ENCODE assay signal across 1 cellular context in genomic region chr1:168693197-168693871, GRCh38.
A peak's percentile ranks its signal among the peaks of the same experiment; 100 is the strongest.
TF ChIP-seq lines count a peak whose summit lies in the region.

No MANE protein-coding gene starts in this region.

TF ChIP-seq in HepG2, 621 proteins besides CTCF, POLR2A, EP300 and RAD21 (continued from another document and continues in another):
- TF ChIP-seq ATF6 (CRISPR knock-in tag; conservative IDR thresholded peaks at IDR 0.05) (no peak), ASH2L (IDR thresholded peaks at IDR 0.05; ENCODE audit: insufficient read length, low read depth, low read length) (peak; percentile 69), ZNF557 (CRISPR knock-in tag; IDR thresholded peaks at IDR 0.05) (no peak), ARNTL (CRISPR knock-in tag; IDR thresholded peaks at IDR 0.05) (no peak), MTA1 (CRISPR knock-in tag; IDR thresholded peaks at IDR 0.05; ENCODE audit: borderline replicate concordance) (no peak), ZNF260 (CRISPR knock-in tag; IDR thresholded peaks at IDR 0.05; ENCODE audit: borderline replicate concordance, low read depth) (no peak), PAXIP1 (CRISPR knock-in tag; conservative IDR thresholded peaks at IDR 0.05) (peak; percentile 90), NCOA5 (CRISPR knock-in tag; IDR thresholded peaks at IDR 0.05) (no peak), ZNF567 (CRISPR knock-in tag; IDR thresholded peaks at IDR 0.05; ENCODE audit: borderline replicate concordance) (no peak), ZNF709 (CRISPR knock-in tag; IDR thresholded peaks at IDR 0.05) (no peak), GATA4 (IDR thresholded peaks at IDR 0.05; ENCODE audit: borderline replicate concordance, low read depth) (peak; percentile 31; the same call in 1 of the 2 replicates), GPBP1L1 (CRISPR knock-in tag; IDR thresholded peaks at IDR 0.05) (no peak), ZNF773 (CRISPR knock-in tag; IDR thresholded peaks at IDR 0.05; ENCODE audit: borderline replicate concordance) (no peak), ZBTB7B (CRISPR knock-in tag; IDR thresholded peaks at IDR 0.05) (no peak), EED (CRISPR knock-in tag; IDR thresholded peaks at IDR 0.05) (no peak), ZNF746 (CRISPR knock-in tag; IDR thresholded peaks at IDR 0.05) (no peak), ZNF660 (CRISPR knock-in tag; IDR thresholded peaks at IDR 0.05; ENCODE audit: borderline replicate concordance, low read depth) (no peak), ISL2 (CRISPR knock-in tag; IDR thresholded peaks at IDR 0.05) (peak; percentile 87), POGZ (CRISPR knock-in tag; IDR thresholded peaks at IDR 0.05) (peak; percentile 56; the same call in 1 of the 2 replicates), FOSL1 (CRISPR knock-in tag; IDR thresholded peaks at IDR 0.05; ENCODE audit: borderline replicate concordance) (no peak), REST (IDR thresholded peaks at IDR 0.05; ENCODE audit: borderline replicate concordance in 1 of 2, low read depth in 1 of 2, low read length in 2 of 2) (no peak), PCBP2 (optimal IDR thresholded peaks at IDR 0.05; ENCODE audit: low read depth, low read length, poor library complexity, severe bottlenecking) (no peak), PRPF4 (IDR thresholded peaks at IDR 0.05; ENCODE audit: low read depth, low read length, poor library complexity, severe bottlenecking) (no peak), ATM (IDR thresholded peaks at IDR 0.05; ENCODE audit: borderline replicate concordance) (no peak), NR2F6 (IDR thresholded peaks at IDR 0.05) (peak; percentile 88), NR2F6 (CRISPR knock-in tag; IDR thresholded peaks at IDR 0.05) (peak; percentile 85), HMG20B (CRISPR knock-in tag; conservative IDR thresholded peaks at IDR 0.05) (no peak), MAZ (IDR thresholded peaks at IDR 0.05; ENCODE audit: borderline replicate concordance, low read depth, low read length) (no peak), MAZ (CRISPR knock-in tag; IDR thresholded peaks at IDR 0.05; ENCODE audit: low read depth) (no peak), TMF1 (CRISPR knock-in tag; IDR thresholded peaks at IDR 0.05; ENCODE audit: low read depth) (no peak), SMYD3 (CRISPR knock-in tag; IDR thresholded peaks at IDR 0.05) (no peak), FLYWCH1 (CRISPR knock-in tag; IDR thresholded peaks at IDR 0.05) (no peak), SRSF4 (IDR thresholded peaks at IDR 0.05; ENCODE audit: low read depth, low read length, poor library complexity, severe bottlenecking) (no peak), ZNF274 (CRISPR knock-in tag; IDR thresholded peaks at IDR 0.05) (no peak)
- TF ChIP-seq, protein P1, sequence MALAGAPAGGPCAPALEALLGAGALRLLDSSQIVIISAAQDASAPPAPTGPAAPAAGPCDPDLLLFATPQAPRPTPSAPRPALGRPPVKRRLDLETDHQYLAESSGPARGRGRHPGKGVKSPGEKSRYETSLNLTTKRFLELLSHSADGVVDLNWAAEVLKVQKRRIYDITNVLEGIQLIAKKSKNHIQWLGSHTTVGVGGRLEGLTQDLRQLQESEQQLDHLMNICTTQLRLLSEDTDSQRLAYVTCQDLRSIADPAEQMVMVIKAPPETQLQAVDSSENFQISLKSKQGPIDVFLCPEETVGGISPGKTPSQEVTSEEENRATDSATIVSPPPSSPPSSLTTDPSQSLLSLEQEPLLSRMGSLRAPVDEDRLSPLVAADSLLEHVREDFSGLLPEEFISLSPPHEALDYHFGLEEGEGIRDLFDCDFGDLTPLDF (CRISPR knock-in tag; IDR thresholded peaks at IDR 0.05), result no peak
- TF ChIP-seq, protein P2, sequence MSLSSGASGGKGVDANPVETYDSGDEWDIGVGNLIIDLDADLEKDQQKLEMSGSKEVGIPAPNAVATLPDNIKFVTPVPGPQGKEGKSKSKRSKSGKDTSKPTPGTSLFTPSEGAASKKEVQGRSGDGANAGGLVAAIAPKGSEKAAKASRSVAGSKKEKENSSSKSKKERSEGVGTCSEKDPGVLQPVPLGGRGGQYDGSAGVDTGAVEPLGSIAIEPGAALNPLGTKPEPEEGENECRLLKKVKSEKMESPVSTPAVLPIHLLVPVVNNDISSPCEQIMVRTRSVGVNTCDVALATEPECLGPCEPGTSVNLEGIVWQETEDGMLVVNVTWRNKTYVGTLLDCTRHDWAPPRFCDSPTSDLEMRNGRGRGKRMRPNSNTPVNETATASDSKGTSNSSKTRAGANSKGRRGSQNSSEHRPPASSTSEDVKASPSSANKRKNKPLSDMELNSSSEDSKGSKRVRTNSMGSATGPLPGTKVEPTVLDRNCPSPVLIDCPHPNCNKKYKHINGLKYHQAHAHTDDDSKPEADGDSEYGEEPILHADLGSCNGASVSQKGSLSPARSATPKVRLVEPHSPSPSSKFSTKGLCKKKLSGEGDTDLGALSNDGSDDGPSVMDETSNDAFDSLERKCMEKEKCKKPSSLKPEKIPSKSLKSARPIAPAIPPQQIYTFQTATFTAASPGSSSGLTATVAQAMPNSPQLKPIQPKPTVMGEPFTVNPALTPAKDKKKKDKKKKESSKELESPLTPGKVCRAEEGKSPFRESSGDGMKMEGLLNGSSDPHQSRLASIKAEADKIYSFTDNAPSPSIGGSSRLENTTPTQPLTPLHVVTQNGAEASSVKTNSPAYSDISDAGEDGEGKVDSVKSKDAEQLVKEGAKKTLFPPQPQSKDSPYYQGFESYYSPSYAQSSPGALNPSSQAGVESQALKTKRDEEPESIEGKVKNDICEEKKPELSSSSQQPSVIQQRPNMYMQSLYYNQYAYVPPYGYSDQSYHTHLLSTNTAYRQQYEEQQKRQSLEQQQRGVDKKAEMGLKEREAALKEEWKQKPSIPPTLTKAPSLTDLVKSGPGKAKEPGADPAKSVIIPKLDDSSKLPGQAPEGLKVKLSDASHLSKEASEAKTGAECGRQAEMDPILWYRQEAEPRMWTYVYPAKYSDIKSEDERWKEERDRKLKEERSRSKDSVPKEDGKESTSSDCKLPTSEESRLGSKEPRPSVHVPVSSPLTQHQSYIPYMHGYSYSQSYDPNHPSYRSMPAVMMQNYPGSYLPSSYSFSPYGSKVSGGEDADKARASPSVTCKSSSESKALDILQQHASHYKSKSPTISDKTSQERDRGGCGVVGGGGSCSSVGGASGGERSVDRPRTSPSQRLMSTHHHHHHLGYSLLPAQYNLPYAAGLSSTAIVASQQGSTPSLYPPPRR (CRISPR knock-in tag; IDR thresholded peaks at IDR 0.05; ENCODE audit: borderline replicate concordance), result peak; percentile 59; the same call in 1 of the 2 replicates
- TF ChIP-seq, protein P3, sequence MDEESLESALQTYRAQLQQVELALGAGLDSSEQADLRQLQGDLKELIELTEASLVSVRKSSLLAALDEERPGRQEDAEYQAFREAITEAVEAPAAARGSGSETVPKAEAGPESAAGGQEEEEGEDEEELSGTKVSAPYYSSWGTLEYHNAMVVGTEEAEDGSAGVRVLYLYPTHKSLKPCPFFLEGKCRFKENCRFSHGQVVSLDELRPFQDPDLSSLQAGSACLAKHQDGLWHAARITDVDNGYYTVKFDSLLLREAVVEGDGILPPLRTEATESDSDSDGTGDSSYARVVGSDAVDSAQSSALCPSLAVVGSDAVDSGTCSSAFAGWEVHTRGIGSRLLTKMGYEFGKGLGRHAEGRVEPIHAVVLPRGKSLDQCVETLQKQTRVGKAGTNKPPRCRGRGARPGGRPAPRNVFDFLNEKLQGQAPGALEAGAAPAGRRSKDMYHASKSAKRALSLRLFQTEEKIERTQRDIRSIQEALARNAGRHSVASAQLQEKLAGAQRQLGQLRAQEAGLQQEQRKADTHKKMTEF (CRISPR knock-in tag; IDR thresholded peaks at IDR 0.05), result peak; percentile 39; the same call in 1 of the 2 replicates
- TF ChIP-seq, protein P4, sequence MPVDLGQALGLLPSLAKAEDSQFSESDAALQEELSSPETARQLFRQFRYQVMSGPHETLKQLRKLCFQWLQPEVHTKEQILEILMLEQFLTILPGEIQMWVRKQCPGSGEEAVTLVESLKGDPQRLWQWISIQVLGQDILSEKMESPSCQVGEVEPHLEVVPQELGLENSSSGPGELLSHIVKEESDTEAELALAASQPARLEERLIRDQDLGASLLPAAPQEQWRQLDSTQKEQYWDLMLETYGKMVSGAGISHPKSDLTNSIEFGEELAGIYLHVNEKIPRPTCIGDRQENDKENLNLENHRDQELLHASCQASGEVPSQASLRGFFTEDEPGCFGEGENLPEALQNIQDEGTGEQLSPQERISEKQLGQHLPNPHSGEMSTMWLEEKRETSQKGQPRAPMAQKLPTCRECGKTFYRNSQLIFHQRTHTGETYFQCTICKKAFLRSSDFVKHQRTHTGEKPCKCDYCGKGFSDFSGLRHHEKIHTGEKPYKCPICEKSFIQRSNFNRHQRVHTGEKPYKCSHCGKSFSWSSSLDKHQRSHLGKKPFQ (CRISPR knock-in tag; IDR thresholded peaks at IDR 0.05; ENCODE audit: insufficient replicate concordance), result no peak
- TF ChIP-seq, protein P5, sequence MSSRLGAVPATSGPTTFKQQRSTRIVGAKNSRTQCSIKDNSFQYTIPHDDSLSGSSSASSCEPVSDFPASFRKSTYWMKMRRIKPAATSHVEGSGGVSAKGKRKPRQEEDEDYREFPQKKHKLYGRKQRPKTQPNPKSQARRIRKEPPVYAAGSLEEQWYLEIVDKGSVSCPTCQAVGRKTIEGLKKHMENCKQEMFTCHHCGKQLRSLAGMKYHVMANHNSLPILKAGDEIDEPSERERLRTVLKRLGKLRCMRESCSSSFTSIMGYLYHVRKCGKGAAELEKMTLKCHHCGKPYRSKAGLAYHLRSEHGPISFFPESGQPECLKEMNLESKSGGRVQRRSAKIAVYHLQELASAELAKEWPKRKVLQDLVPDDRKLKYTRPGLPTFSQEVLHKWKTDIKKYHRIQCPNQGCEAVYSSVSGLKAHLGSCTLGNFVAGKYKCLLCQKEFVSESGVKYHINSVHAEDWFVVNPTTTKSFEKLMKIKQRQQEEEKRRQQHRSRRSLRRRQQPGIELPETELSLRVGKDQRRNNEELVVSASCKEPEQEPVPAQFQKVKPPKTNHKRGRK (CRISPR knock-in tag; IDR thresholded peaks at IDR 0.05), result no peak
